8 cellular contexts compared by ENCODE assay signal in genomic region chr17:79991140-79991923, GRCh38. TPM values are rescaled to one million over a fixed set of nuclear protein-coding genes. Genes with fewer than 3 reads are reported as not detected.
DNase-seq lines count a peak whose midpoint lies in the region; ATAC-seq and TF ChIP-seq lines count a peak whose summit lies in the region.

No MANE protein-coding gene starts in this region.

- no peaks in the 10 kb centered on the region for H3K79me2 ChIP-seq in OCI-LY3 (ENCODE audit: low read length)

- intact Hi-C loops in IMR-90 (cut with micrococcal nuclease): loop anchor here (5.0 kb wide), 1 partner anchor 599 kb away; no protein-coding TSS in a partner anchor

- H3K4me1 ChIP-seq in CD4-positive, CD25-positive, alpha-beta regulatory T cell (ENCODE audit: control insufficient read depth, insufficient read depth, low read length, poor library complexity, severe bottlenecking): peaks cover 20% of the 10 kb centered on the region
- H3K4me1 ChIP-seq in IMR-90 (ENCODE audit: control insufficient read depth, insufficient read depth, low read length) (peaks cover 41% of the 10 kb centered on the region), OCI-LY3 (ENCODE audit: low read length) (peaks cover 35% of the 10 kb centered on the region)

- peak overlapping the region; percentile 77 to 87 (median 84) for H3K4me3 Mint-ChIP-seq in CD4-positive, CD25-positive, alpha-beta regulatory T cell

- dilution Hi-C loops in IMR-90 (cut with HindIII; ENCODE audit: low sequenced_read_pairs, unreplicated experiment): no loop called here

- 73% methylated on average over 2 of the region's 30 CpGs; no CpG with 5 or more reads in 1 of the 2 experiments for WGBS in IMR-90 (ENCODE audit: extremely low coverage in 2 of 2, insufficient read length in 1 of 2), 2 experiments

- H2BK120ac ChIP-seq in IMR-90 (ENCODE audit: low read depth, low read length): peak overlapping the region; percentile 13; the same call in 1 of the 2 replicates

- no peaks in the 10 kb centered on the region for H3K36me3 Mint-ChIP-seq in CD4-positive, CD25-positive, alpha-beta regulatory T cell

- H3K27me3 Mint-ChIP-seq in CD4-positive, CD25-positive, alpha-beta regulatory T cell: peaks cover 10% of the 10 kb centered on the region

- H4K20me1 ChIP-seq in IMR-90 (ENCODE audit: insufficient read depth, low read length): peaks cover 6% of the 10 kb centered on the region
- no peaks in the 10 kb centered on the region for H4K20me1 ChIP-seq in OCI-LY3 (ENCODE audit: insufficient read depth, low read length)

- no peaks in the 10 kb centered on the region for H3K27me3 ChIP-seq in CD4-positive, CD25-positive, alpha-beta regulatory T cell (ENCODE audit: control insufficient read depth, insufficient read depth, low read length)
- H3K27me3 ChIP-seq in IMR-90 (ENCODE audit: control insufficient read depth, insufficient read depth, low read length): no peaks in the 10 kb centered on the region
- no peaks in the 10 kb centered on the region; the same call in 1 of the 2 replicates for H3K27me3 ChIP-seq in OCI-LY3 (ENCODE audit: low read depth, low read length)

- H3K4me1 Mint-ChIP-seq in CD4-positive, CD25-positive, alpha-beta regulatory T cell: peaks cover 5 to 49% (median 15%) of the 10 kb centered on the region in 4 donors

- H3K23ac ChIP-seq in IMR-90 (ENCODE audit: low read depth, low read length): no peak overlapping the region

- H3K18ac ChIP-seq in IMR-90 (ENCODE audit: low read depth, low read length): no peak overlapping the region

- H3K9ac ChIP-seq in IMR-90 (ENCODE audit: low read depth, low read length) (no peak overlapping the region), OCI-LY3 (ENCODE audit: low read length) (peak overlapping the region; percentile 71; the same call in 1 of the 2 replicates)

- no peak overlapping the region for H4K5ac ChIP-seq in IMR-90 (ENCODE audit: low read depth, low read length)

- peak; percentile 77 for TF ChIP-seq RAD21 in IMR-90 (IDR thresholded peaks at IDR 0.05; ENCODE audit: low read length)

- no peak overlapping the region for H3K27ac Mint-ChIP-seq in CD4-positive, CD25-positive, alpha-beta regulatory T cell

- H3K4me3 ChIP-seq in CD4-positive, CD25-positive, alpha-beta regulatory T cell (ENCODE audit: low read depth, low read length): peak overlapping the region; percentile 32
- H3K4me3 ChIP-seq in IMR-90 (ENCODE audit: insufficient read depth, low read depth, low read length) (peak overlapping the region; percentile 9; the same call in 1 of the 2 replicates), OCI-LY3 (ENCODE audit: low read length) (peak overlapping the region; percentile 74)

- H3K9me1 ChIP-seq in IMR-90 (ENCODE audit: insufficient read depth, low read length): peaks cover 26% of the 10 kb centered on the region

- POLR2A ChIA-PET in IMR-90 (lab: Charles Lee; ENCODE audit: unreplicated experiment): no interaction called here

- H3K14ac ChIP-seq in IMR-90 (replicated peaks; ENCODE audit: low read depth, low read length): no peak overlapping the region

- H3K36me3 ChIP-seq in CD4-positive, CD25-positive, alpha-beta regulatory T cell (ENCODE audit: control insufficient read depth, insufficient read depth, low read length): no peaks in the 10 kb centered on the region
- H3K36me3 ChIP-seq in IMR-90 (ENCODE audit: control insufficient read depth, insufficient read depth, low read length) (no peaks in the 10 kb centered on the region), OCI-LY3 (replicated peaks; ENCODE audit: low read depth, low read length) (no peaks in the 10 kb centered on the region)

- no peak overlapping the region for H2BK15ac ChIP-seq in IMR-90 (ENCODE audit: low read depth, low read length)

- TF ChIP-seq POLR2A in IMR-90 (IDR thresholded peaks at IDR 0.05; ENCODE audit: low read depth, low read length): no peak
- no peak for TF ChIP-seq POLR2A in erythroblast (IDR thresholded peaks at IDR 0.05; ENCODE audit: low read length)

- H2AK5ac ChIP-seq in IMR-90 (ENCODE audit: low read depth, low read length): peak overlapping the region; percentile 74

- no peak overlapping the region for H3K56ac ChIP-seq in IMR-90 (ENCODE audit: extremely low read depth, insufficient read depth, low read length)

- H2AFZ ChIP-seq in IMR-90 (replicated peaks; ENCODE audit: low read length, poor library complexity) (peak overlapping the region; percentile 77), OCI-LY3 (ENCODE audit: low read depth, low read length) (no peak overlapping the region)

- BruUV-seq in IMR-90 (replicated peaks; lab: Mats Ljungman, UMichigan): no TSS peak

- ATAC-seq in CD4-positive, CD25-positive, alpha-beta regulatory T cell (ENCODE audit: low read depth in 2 of 2): peak; percentile 94 to 97
- ATAC-seq in IMR-90 (ENCODE audit: low read depth): peak; percentile 73
- no peak for ATAC-seq in GM21529 (IDR thresholded peaks at IDR 0.05; ENCODE audit: unreplicated experiment)

- no peak overlapping the region for H2BK20ac ChIP-seq in IMR-90 (ENCODE audit: low read depth, low read length)

- TF ChIP-seq CTCF in IMR-90 (conservative IDR thresholded peaks at IDR 0.05; ENCODE audit: low read depth, low read length) (peak; percentile 71), OCI-LY3 (IDR thresholded peaks at IDR 0.05; ENCODE audit: low read depth, low read length) (peak; percentile 40)

- H3K9me3 ChIP-seq in CD4-positive, CD25-positive, alpha-beta regulatory T cell (ENCODE audit: control insufficient read depth in 2 of 2, low read length in 2 of 2): no peaks in the 10 kb centered on the region
- H3K9me3 ChIP-seq in IMR-90 (ENCODE audit: control insufficient read depth, insufficient read depth, low read length): no peaks in the 10 kb centered on the region
- H3K9me3 ChIP-seq in OCI-LY3 (ENCODE audit: insufficient read depth, low read length): no peaks in the 10 kb centered on the region

- 0 out of 2 replicates have a peak overlapping the region, but pooled peaks have one; percentile 16 for H4K91ac ChIP-seq in IMR-90 (ENCODE audit: insufficient read depth, low read depth, low read length)

- CTCF ChIA-PET in IMR-90 (lab: Yijun Ruan, JAX): interaction anchor here (0.7 to 0.9 kb wide), 2 partner anchors 21 to 161 kb away, joined by 3 read pairs; no protein-coding TSS in a partner anchor

- peak; percentile 65 to 86 (median 80) for DNase-seq in CD4-positive, CD25-positive, alpha-beta regulatory T cell
- DNase-seq in IMR-90: peak; percentile 74
- peak; percentile 70 for DNase-seq in activated T-cell treated with anti-CD3 and anti-CD28 coated beads for 4 hours
- peak; percentile 43 to 63 for DNase-seq in erythroblast (lab: John Stamatoyannopoulos, UW)
- peak; percentile 61 for DNase-seq in myocyte (ENCODE audit: low read depth)
- peak; percentile 53 to 77 for DNase-seq in stimulated activated CD8-positive, alpha-beta memory T cell treated with anti-CD3 and anti-CD28 coated beads, Interleukin-7, amount 100 ng/mL, for 48 hours (ENCODE audit: extremely low read depth in 1 of 2, low read depth in 1 of 2)

- H2BK5ac ChIP-seq in IMR-90 (ENCODE audit: low read depth, low read length, poor library complexity, severe bottlenecking): no peak overlapping the region

- peak overlapping the region; percentile 64 for H3K4me2 ChIP-seq in IMR-90 (ENCODE audit: low read depth, low read length)
- H3K4me2 ChIP-seq in OCI-LY3 (ENCODE audit: low read length): peak overlapping the region; percentile 93

- H3K4ac ChIP-seq in IMR-90 (ENCODE audit: low read depth, low read length): peak overlapping the region; percentile 58

- peak overlapping the region; percentile 86 for H2AK9ac ChIP-seq in IMR-90 (replicated peaks; ENCODE audit: low read depth, low read length, poor library complexity)

- H3K27ac ChIP-seq in CD4-positive, CD25-positive, alpha-beta regulatory T cell (ENCODE audit: insufficient read depth, low read length, poor library complexity, severe bottlenecking): no peak overlapping the region
- H3K27ac ChIP-seq in IMR-90 (ENCODE audit: insufficient read depth, low read length): no peak overlapping the region
- no peak overlapping the region for H3K27ac ChIP-seq in OCI-LY3 (ENCODE audit: low read length)

- in situ Hi-C loops in IMR-90 (cut with MboI; ENCODE audit: low sequenced_read_pairs): no loop called here

- H3K9me3 Mint-ChIP-seq in CD4-positive, CD25-positive, alpha-beta regulatory T cell: no peaks in the 10 kb centered on the region

- H3K79me1 ChIP-seq in IMR-90 (ENCODE audit: low read depth in 1 of 2, low read length in 2 of 2): peaks cover 8 to 46% of the 10 kb centered on the region in 2 experiments; a peak in 3 of 4 replicates

- no peak overlapping the region; a peak in 1 of 4 replicates for H4K8ac ChIP-seq in IMR-90 (ENCODE audit: low read depth in 2 of 2, low read length in 2 of 2)

TF ChIP-seq in IMR-90, 13 proteins besides CTCF, POLR2A, EP300 and RAD21 (continues in another document):
- no peak for TF ChIP-seq RCOR1 (IDR thresholded peaks at IDR 0.05; ENCODE audit: insufficient replicate concordance, low read length)
- TF ChIP-seq CHD1 (IDR thresholded peaks at IDR 0.05; ENCODE audit: low read depth, low read length): no peak
- TF ChIP-seq USF2 (IDR thresholded peaks at IDR 0.05; ENCODE audit: low read depth, low read length): no peak
- peak; percentile 92; the same call in 1 of the 2 replicates for TF ChIP-seq MAZ (IDR thresholded peaks at IDR 0.05; ENCODE audit: borderline replicate concordance, low read depth, low read length)
- no peak for TF ChIP-seq MXI1 (IDR thresholded peaks at IDR 0.05; ENCODE audit: borderline replicate concordance, low read depth, low read length)
- TF ChIP-seq SMC3 (IDR thresholded peaks at IDR 0.05; ENCODE audit: low read depth, low read length): peak; percentile 63

RNA-seq across cellular contexts. Expression of gene TBC1D16, which starts 44.3 kb away (rescaled TPM):
- total RNA-seq in CD4-positive, CD25-positive, alpha-beta regulatory T cell: 0.72 TPM
- polyA plus RNA-seq in CD4-positive, CD25-positive, alpha-beta regulatory T cell: under 1 TPM; 0.06 to 0.27 (median 0.12) TPM
- total RNA-seq in IMR-90 (2012; rRNA removed): 14.4 and 16.7 TPM in 2 replicates
- polyA plus RNA-seq in IMR-90 (2012; rRNA removed): 9.2 and 10.1 TPM in 2 replicates
- polyA plus RNA-seq in IMR-90 (2012; cell fraction: cytosol; rRNA removed): 6.3 and 8.7 TPM in 2 replicates
- 14.0 and 18.3 TPM in 2 replicates for polyA plus RNA-seq in IMR-90 (2012; cell fraction: nucleus; rRNA removed; ENCODE audit: low replicate concordance)
- total RNA-seq in myocyte: 33.4 and 35.5 TPM in 2 replicates
- 28.6 TPM for polyA plus RNA-seq in myocyte (2012)

RNA-seq across cellular contexts. Expression of gene CCDC40, which starts 45.1 kb away (rescaled TPM):
- 0.32 TPM for total RNA-seq in CD4-positive, CD25-positive, alpha-beta regulatory T cell
- not detected for polyA plus RNA-seq in CD4-positive, CD25-positive, alpha-beta regulatory T cell
- total RNA-seq in IMR-90 (2012; rRNA removed) (0.90 and 1.9 TPM in 2 replicates), myocyte (3.2 and 5.6 TPM in 2 replicates)
- 3.8 and 4.7 TPM in 2 replicates for polyA plus RNA-seq in IMR-90 (2012; rRNA removed)
- polyA plus RNA-seq in IMR-90 (2012; cell fraction: cytosol; rRNA removed): 1.2 and 1.6 TPM in 2 replicates
- 17.9 and 21.8 TPM in 2 replicates for polyA plus RNA-seq in IMR-90 (2012; cell fraction: nucleus; rRNA removed; ENCODE audit: low replicate concordance)
- 7.0 TPM for polyA plus RNA-seq in myocyte (2012)

Comparison
In these comparisons a context has a peak if more than half of its experiments do, and no peak if none do; other contexts are left out.
1. H3K4me3 ChIP-seq: peak in every context shown above with its lines; median percentile 74 in OCI-LY3; 32 in CD4-positive, CD25-positive, alpha-beta regulatory T cell; 9 in IMR-90.